Comparison of ENCODE assay signal across 9 cellular contexts in the genomic region with DNA sequence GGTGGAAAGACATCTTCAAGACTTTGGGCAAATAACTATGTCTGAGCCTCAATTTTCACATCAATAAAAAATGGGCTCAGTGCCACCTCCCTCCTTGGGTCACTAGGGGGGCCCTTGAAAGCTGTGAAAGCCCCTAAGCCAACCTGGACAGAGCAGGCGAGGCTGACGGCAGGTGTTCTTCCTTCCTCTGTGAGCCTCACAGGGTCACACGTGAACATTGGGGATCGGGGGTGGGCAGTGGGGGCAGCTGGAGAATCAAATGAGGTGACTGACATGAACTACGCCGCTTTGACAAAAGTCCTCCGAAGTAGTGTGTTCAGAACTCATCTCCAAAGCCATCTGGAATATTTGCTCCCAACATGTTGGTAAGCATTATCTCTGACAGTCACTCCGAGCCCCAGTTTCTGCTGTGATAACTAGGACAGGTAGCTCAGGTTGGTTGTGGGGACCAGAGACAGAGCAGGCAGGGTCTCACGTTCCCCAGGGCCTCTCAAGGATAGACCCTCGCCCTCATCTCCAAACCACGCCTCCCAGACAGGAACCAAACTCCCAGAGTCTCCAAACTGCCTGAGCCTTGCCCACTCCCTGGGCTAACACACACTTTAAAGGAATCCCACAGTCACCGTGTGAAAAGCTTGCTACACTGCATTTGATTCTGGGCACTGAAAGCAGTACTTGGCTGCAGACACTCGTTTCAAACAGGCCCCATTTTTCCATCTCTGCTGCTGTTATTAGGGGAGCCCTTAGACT. TPM values are rescaled to one million over a fixed set of nuclear protein-coding genes. Genes with fewer than 3 reads are reported as not detected.
A peak's percentile ranks its signal among the peaks of the same experiment; 100 is the strongest.
DNase-seq lines count a peak whose midpoint lies in the region; TF ChIP-seq lines count a peak whose summit lies in the region.
"Had no signal": no experiment of that assay in that cellular context is flagged by ENCODE, and none has a peak within 500 bp of the region (broad histone marks: within the 10 kb centered on the region; RNA-seq: fewer than 3 reads in every experiment).

No MANE protein-coding gene starts in this region.

- TF ChIP-seq EP300 in suprapubic skin (IDR thresholded peaks at IDR 0.05) = no peak

- no peak overlapping the region for H3K27ac ChIP-seq in suprapubic skin

- no peaks in the 10 kb centered on the region for H3K27me3 ChIP-seq in suprapubic skin

- H3K36me3 ChIP-seq in suprapubic skin = no peaks in the 10 kb centered on the region

- H3K4me3 ChIP-seq in WI38 (ENCODE audit: low read depth, low read length) (peak overlapping the region; percentile 31; the same call in 1 of the 2 replicates), iPS-11a (ENCODE audit: low read depth, low read length) (peak overlapping the region; percentile 37), suprapubic skin (peak overlapping the region; percentile 80)

- peak overlapping the region; percentile 82 for H3K4me3 Mint-ChIP-seq in activated CD4-positive, alpha-beta T cell treated with anti-CD3 and anti-CD28 coated beads, Interleukin-2, amount 10 ng/mL, durations not matched to agents 24 days and 14 days

- TF ChIP-seq CTCF in WI38 (IDR thresholded peaks at IDR 0.05; ENCODE audit: low read depth, low read length) (no peak), suprapubic skin (IDR thresholded peaks at IDR 0.05) (no peak)

- peaks cover 46% of the 10 kb centered on the region for H3K4me1 ChIP-seq in suprapubic skin

- TF ChIP-seq POLR2A in suprapubic skin (IDR thresholded peaks at IDR 0.05) = no peak

- peaks cover 32% of the 10 kb centered on the region for H3K27me3 Mint-ChIP-seq in activated CD4-positive, alpha-beta T cell treated with anti-CD3 and anti-CD28 coated beads, Interleukin-2, amount 10 ng/mL, durations not matched to agents 24 days and 14 days

- intact Hi-C loops in activated CD4-positive, alpha-beta T cell treated with anti-CD3 and anti-CD28 coated beads, Interleukin-2, amount 10 ng/mL, durations not matched to agents 24 days and 14 days (cut with micrococcal nuclease) = loop anchor here (5.0 kb wide), 2 partner anchors 58 to 72 kb away; no protein-coding TSS in a partner anchor

- no peaks in the 10 kb centered on the region for H3K9me3 ChIP-seq in suprapubic skin

- H3K36me3 Mint-ChIP-seq in activated CD4-positive, alpha-beta T cell treated with anti-CD3 and anti-CD28 coated beads, Interleukin-2, amount 10 ng/mL, durations not matched to agents 24 days and 14 days (ENCODE audit: low read depth) = no peaks in the 10 kb centered on the region

- no peaks in the 10 kb centered on the region for H3K9me3 Mint-ChIP-seq in activated CD4-positive, alpha-beta T cell treated with anti-CD3 and anti-CD28 coated beads, Interleukin-2, amount 10 ng/mL, durations not matched to agents 24 days and 14 days

- peaks cover 15% of the 10 kb centered on the region for H3K4me1 Mint-ChIP-seq in activated CD4-positive, alpha-beta T cell treated with anti-CD3 and anti-CD28 coated beads, Interleukin-2, amount 10 ng/mL, durations not matched to agents 24 days and 14 days

- H3K27ac Mint-ChIP-seq in activated CD4-positive, alpha-beta T cell treated with anti-CD3 and anti-CD28 coated beads, Interleukin-2, amount 10 ng/mL, durations not matched to agents 24 days and 14 days = no peak overlapping the region

- whole genome bisulfite sequencing in suprapubic skin = 38% methylated on average over 9 of the region's 13 CpGs

- DNase-seq in activated CD4-positive, alpha-beta T cell treated with anti-CD3 and anti-CD28 coated beads, Interleukin-2, amount 10 ng/mL, durations not matched to agents 24 days and 14 days = no peak
- no peak for DNase-seq in activated CD4-positive, alpha-beta T cell treated with anti-CD3 and anti-CD28 coated beads, Interleukin-2, amount 50 U/mL, for 1 hour
- DNase-seq in suprapubic skin (ENCODE audit: low spot score in 2 of 2) (no peak), NCI-H1417 (lab: John Stamatoyannopoulos, UW) (no peak), GF-D8 (lab: John Stamatoyannopoulos, UW) (no peak)
- no peak for DNase-seq in stimulated activated CD8-positive, alpha-beta memory T cell treated with anti-CD3 and anti-CD28 coated beads, Interleukin-4, amount 100 ng/mL, for 48 hours
- DNase-seq: DND-41 had no signal

RNA-seq across cellular contexts. Expression of a gene that starts 0.8 kb away (rescaled TPM):
- total RNA-seq in activated CD4-positive, alpha-beta T cell treated with anti-CD3 and anti-CD28 coated beads, Interleukin-2, amount 10 ng/mL, durations not matched to agents 24 days and 14 days = 4.7 and 5.9 TPM in 2 replicates
- 100 to 1,000 TPM in 1 of 4 donors, 10 to 100 TPM in 3; 31.5 to 124 (median 34.8) TPM for total RNA-seq in suprapubic skin
